8 cellular contexts compared by ENCODE assay signal in the genomic region with DNA sequence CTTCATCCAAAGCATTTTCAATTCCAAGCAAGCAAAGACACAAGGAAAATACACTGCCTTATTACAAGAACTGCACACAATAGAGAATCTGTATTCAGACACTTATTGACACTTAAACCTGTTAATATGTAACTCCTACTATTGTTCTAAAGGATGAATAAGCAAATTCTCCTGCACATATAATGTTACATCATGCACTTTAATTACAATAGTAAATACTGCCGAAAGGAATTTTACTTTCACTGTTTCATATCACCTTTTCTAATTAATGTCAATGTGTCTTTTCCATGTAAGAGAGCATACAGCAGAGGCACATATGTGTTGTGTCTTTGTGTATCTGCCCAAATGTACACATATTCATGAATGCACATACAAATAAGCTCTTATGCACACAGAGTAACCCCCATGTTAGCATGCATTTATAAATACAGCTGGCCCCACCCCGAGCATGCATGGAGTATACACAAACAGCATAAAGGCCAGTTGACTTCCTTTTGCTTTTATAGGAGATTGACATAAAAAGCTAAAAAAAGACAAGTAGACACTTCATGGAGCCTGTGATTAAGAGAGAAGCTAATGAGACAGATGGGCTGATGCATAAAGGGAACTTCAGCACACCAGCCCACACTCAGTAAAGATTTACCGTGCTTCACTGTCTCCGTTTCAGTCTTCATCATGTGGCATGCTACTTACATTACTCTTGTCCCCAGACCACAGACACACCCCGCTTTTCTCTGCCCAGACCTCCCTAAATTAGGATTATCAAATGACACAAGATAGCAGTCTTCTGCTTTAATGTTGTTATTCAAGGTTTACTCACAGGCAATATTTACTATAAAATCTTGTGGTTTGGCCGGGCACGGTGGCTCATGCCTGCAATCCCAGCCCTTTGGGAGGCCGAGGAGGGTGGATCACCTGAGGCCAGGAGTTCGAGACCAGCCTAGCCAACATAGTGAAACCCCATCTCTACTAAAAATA.
A peak's percentile ranks its signal among the peaks of the same experiment; 100 is the strongest.
DNase-seq lines count a peak whose midpoint lies in the region; ATAC-seq and TF ChIP-seq lines count a peak whose summit lies in the region.

No MANE protein-coding gene starts in this region.

- H2AFZ ChIP-seq in GM23248 = no peak overlapping the region

- H3K4me3 ChIP-seq in GM23248 = no peak overlapping the region
- H3K4me3 ChIP-seq in left ventricle myocardium inferior = no peak overlapping the region

- intact Hi-C loops in left ventricle myocardium inferior (cut with micrococcal nuclease) = no loop called here

- no peaks in the 10 kb centered on the region for H3K9me2 ChIP-seq in GM23248 (ENCODE audit: insufficient read depth)

- in situ Hi-C loops in GM13976 (cut with MboI; ENCODE audit: low sequenced_read_pairs, unreplicated experiment) (no loop called here), GM23248 (cut with MboI) (no loop called here)

- H3K9me3 ChIP-seq in GM23248 (ENCODE audit: low read depth) (no peaks in the 10 kb centered on the region), left ventricle myocardium inferior (replicated peaks) (no peaks in the 10 kb centered on the region)

- H3K4me1 ChIP-seq in GM23248 (ENCODE audit: insufficient read depth) (no peaks in the 10 kb centered on the region), left ventricle myocardium inferior (no peaks in the 10 kb centered on the region)

- H3K27me3 ChIP-seq in GM23248 (replicated peaks; ENCODE audit: insufficient read depth) (no peaks in the 10 kb centered on the region), left ventricle myocardium inferior (ENCODE audit: low read depth) (no peaks in the 10 kb centered on the region)

- DNase-seq in GM13976 (ENCODE audit: low spot score) (peak; percentile 66), epithelial cell of prostate (ENCODE audit: low read depth, low spot score) (no peak), GM23248 (no peak), NCI-H82 treated with DMSO at 0.1 percent for 48 hours (lab: John Stamatoyannopoulos, UW; ENCODE audit: unreplicated experiment) (no peak), left ventricle myocardium inferior (no peak), NCI-H226 (no peak)

- H4K20me1 ChIP-seq in GM23248 (ENCODE audit: insufficient read depth) = 0 out of 2 replicates have a peak, but pooled peaks cover 5% of the 10 kb centered on the region

- ATAC-seq in GM21447 (IDR thresholded peaks at IDR 0.05; ENCODE audit: unreplicated experiment) (peak; percentile 92), HG03439 (IDR thresholded peaks at IDR 0.05; ENCODE audit: unreplicated experiment) (peak; percentile 84)

- H3F3A ChIP-seq in GM23248 (ENCODE audit: insufficient read depth) = no peaks in the 10 kb centered on the region

- WGBS in GM23248 (ENCODE audit: low coverage in 1 of 2, low lambda C conversion rate in 2 of 2, missing lambda C conversion rate in 2 of 2), 2 experiments = 97 to 98% methylated on average over 9 of the region's 9 CpGs

- 0 out of 2 replicates have a peak, but pooled peaks cover 8% of the 10 kb centered on the region for H3K79me2 ChIP-seq in GM23248 (ENCODE audit: insufficient read depth)

- no peak overlapping the region for H3K4me2 ChIP-seq in GM23248 (ENCODE audit: unreplicated experiment)

- H3K9ac ChIP-seq in GM23248 = no peak overlapping the region

- TF ChIP-seq CTCF in GM13976 (IDR thresholded peaks at IDR 0.05; ENCODE audit: borderline replicate concordance, control extremely low read depth, extremely low read depth, insufficient read depth, missing control alignments) (no peak), left ventricle myocardium inferior (IDR thresholded peaks at IDR 0.05; ENCODE audit: borderline replicate concordance) (no peak)

- H3K36me3 ChIP-seq in GM23248 (ENCODE audit: low read depth) (no peaks in the 10 kb centered on the region), left ventricle myocardium inferior (no peaks in the 10 kb centered on the region)

- peak overlapping the region; percentile 21 for H3K27ac ChIP-seq in epithelial cell of prostate
- H3K27ac ChIP-seq in GM23248 = no peak overlapping the region
- H3K27ac ChIP-seq in left ventricle myocardium inferior (replicated peaks) = no peak overlapping the region
